Comparison of ENCODE assay signal across 8 cellular contexts in genomic region chr1:28437260-28437923, GRCh38.
DNase-seq lines count a peak whose midpoint lies in the region; ATAC-seq and TF ChIP-seq lines count a peak whose summit lies in the region.

No MANE protein-coding gene starts in this region.

- in situ Hi-C loops in Panc1 (cut with HindIII; ENCODE audit: low pct_unique_long_range_greater_than_20kb, low sequenced_read_pairs), result no loop called here
- in situ Hi-C loops in GM13977 (cut with MboI; ENCODE audit: low pct_unique_long_range_greater_than_20kb, low sequenced_read_pairs, unreplicated experiment), result no loop called here

- H3K79me2 ChIP-seq in parathyroid adenoma, result no peaks in the 10 kb centered on the region

- H3K36me3 ChIP-seq in Panc1 (ENCODE audit: control insufficient read depth, insufficient read depth, low read length), result no peaks in the 10 kb centered on the region
- no peaks in the 10 kb centered on the region for H3K36me3 ChIP-seq in esophagus squamous epithelium
- no peaks in the 10 kb centered on the region for H3K36me3 ChIP-seq in parathyroid adenoma (ENCODE audit: control insufficient read depth, insufficient read depth, low read length)

- H3K4me1 ChIP-seq in Panc1 (ENCODE audit: control insufficient read depth, insufficient read depth, low read length) (peaks cover 37% of the 10 kb centered on the region), esophagus squamous epithelium (peaks cover 0 to 63% (median 11%) of the 10 kb centered on the region in 3 donors), parathyroid adenoma (peaks cover 7% of the 10 kb centered on the region)

- 40 to 46% methylated on average over 3 of the region's 3 CpGs for whole genome bisulfite sequencing in esophagus squamous epithelium, 2 donors

- POLR2A ChIA-PET in Panc1 (lab: Charles Lee), result interaction anchor here (0.5 to 1.8 kb wide), 3 partner anchors 8 to 212 kb away, joined by 4 to 7 read pairs (median 5); no protein-coding TSS in a partner anchor

- no peaks in the 10 kb centered on the region for H3K27me3 ChIP-seq in Panc1 (ENCODE audit: control insufficient read depth, insufficient read depth, low read length)
- no peaks in the 10 kb centered on the region for H3K27me3 ChIP-seq in esophagus squamous epithelium
- no peaks in the 10 kb centered on the region for H3K27me3 ChIP-seq in parathyroid adenoma (ENCODE audit: control insufficient read depth, insufficient read depth, low read length)

- peak overlapping the region; percentile 44 to 51 for H3K4me3 ChIP-seq in Panc1 (ENCODE audit: low read depth in 2 of 2, low read length in 2 of 2)
- H3K4me3 ChIP-seq in esophagus squamous epithelium, result peak overlapping the region in 3 of 4 donors; percentile 41 to 54 (median 42)
- H3K4me3 ChIP-seq in parathyroid adenoma (ENCODE audit: low read depth, low read length), result peak overlapping the region; percentile 19

- TF ChIP-seq POLR2A in esophagus squamous epithelium (IDR thresholded peaks at IDR 0.05), result no peak

- CTCF ChIA-PET in Panc1 (lab: Charles Lee), result interaction anchor here (0.6 to 1.1 kb wide), 2 partner anchors 28 to 101 kb away, joined by 5 read pairs; no protein-coding TSS in a partner anchor

- no peaks in the 10 kb centered on the region for H3K9me3 ChIP-seq in Panc1 (ENCODE audit: control insufficient read depth, insufficient read depth, low read depth, low read length)
- H3K9me3 ChIP-seq in esophagus squamous epithelium, result no peaks in the 10 kb centered on the region
- H3K9me3 ChIP-seq in parathyroid adenoma (ENCODE audit: control insufficient read depth, low read length), result no peaks in the 10 kb centered on the region

- peak overlapping the region; percentile 63 for H3K4me2 ChIP-seq in parathyroid adenoma (ENCODE audit: low read length)

- H3K27ac ChIP-seq in Panc1 (ENCODE audit: low read length) (peak overlapping the region; percentile 90), esophagus squamous epithelium (peak overlapping the region; percentile 78 to 87 (median 82)), parathyroid adenoma (peak overlapping the region; percentile 58)

- ATAC-seq in Panc1, result peak; percentile 78

- intact Hi-C loops in Panc1 (cut with micrococcal nuclease; ENCODE audit: unreplicated experiment) (no loop called here), esophagus squamous epithelium (cut with DNase I) (no loop called here)

- DNase-seq in DMS53 (lab: John Stamatoyannopoulos, UW) (peak; percentile 74), Panc1 (ENCODE audit: low read depth, low spot score) (peak; percentile 41), esophagus squamous epithelium (lab: John Stamatoyannopoulos, UW) (no peak), GM13977 (ENCODE audit: low spot score) (no peak), NCI-H146 treated with DMSO at 0.1 percent for 48 hours (lab: John Stamatoyannopoulos, UW; ENCODE audit: unreplicated experiment) (no peak), NCI-H446 (lab: John Stamatoyannopoulos, UW) (no peak)
- no peak for DNase-seq in stimulated activated CD8-positive, alpha-beta memory T cell treated with anti-CD3 and anti-CD28 coated beads, Interleukin-4, amount 100 ng/mL, for 48 hours

- peak overlapping the region; percentile 68 for H2AFZ ChIP-seq in parathyroid adenoma

- BruUV-seq in Panc1 (replicated peaks; lab: Mats Ljungman, UMichigan), result no TSS peak

- no peak overlapping the region for H3K9ac ChIP-seq in parathyroid adenoma

- TF ChIP-seq CTCF in Panc1 (IDR thresholded peaks at IDR 0.05) (no peak), esophagus squamous epithelium (IDR thresholded peaks at IDR 0.05) (no peak), parathyroid adenoma (IDR thresholded peaks at IDR 0.05) (no peak), GM13977 (IDR thresholded peaks at IDR 0.05; ENCODE audit: extremely low read depth, insufficient read depth, missing control alignments) (no peak)

Comparison
In these comparisons a context has a peak if more than half of its experiments do, and no peak if none do; other contexts are left out.
1. DNase-seq: peak in DMS53 (single experiment) and Panc1 (single experiment); none in esophagus squamous epithelium (single experiment), GM13977 (single experiment), stimulated activated CD8-positive, alpha-beta memory T cell treated with anti-CD3 and anti-CD28 coated beads, Interleukin-4, amount 100 ng/mL, for 48 hours (single experiment), NCI-H146 treated with DMSO at 0.1 percent for 48 hours (single experiment) and NCI-H446 (0 of 2).
2. Peak in every context shown above with its lines, with median percentiles within 50 percentile points of each other: H3K27ac ChIP-seq and H3K4me3 ChIP-seq.